Comparison of ENCODE assay signal across 8 cellular contexts in genomic region chr7:79453266-79453557, GRCh38. TPM values are rescaled to one million over a fixed set of nuclear protein-coding genes. Genes with fewer than 3 reads are reported as not detected.
DNase-seq lines count a peak whose midpoint lies in the region; ATAC-seq and TF ChIP-seq lines count a peak whose summit lies in the region.

No MANE protein-coding gene starts in this region.

- ATAC-seq in stimulated activated naive CD8-positive, alpha-beta T cell treated with anti-CD3 and anti-CD28 coated beads, Interleukin-15, amount 100 ng/mL, for 72 hours, result peak; percentile 1
- no peak for ATAC-seq in GM19467 (IDR thresholded peaks at IDR 0.05; ENCODE audit: unreplicated experiment)

- in situ Hi-C loops in astrocyte of the spinal cord (cut with HindIII; ENCODE audit: low sequenced_read_pairs), result no loop called here

- H3K4me1 Mint-ChIP-seq in HFFc6 (ENCODE audit: low read depth), result peaks cover 76% of the 10 kb centered on the region
- H3K4me1 Mint-ChIP-seq in stimulated activated naive CD8-positive, alpha-beta T cell treated with anti-CD3 and anti-CD28 coated beads, Interleukin-15, amount 100 ng/mL, for 72 hours, result peaks cover 31% of the 10 kb centered on the region

- peaks cover 3% of the 10 kb centered on the region for H3K27me3 Mint-ChIP-seq in HFFc6 (ENCODE audit: insufficient read depth)
- H3K27me3 Mint-ChIP-seq in stimulated activated naive CD8-positive, alpha-beta T cell treated with anti-CD3 and anti-CD28 coated beads, Interleukin-15, amount 100 ng/mL, for 72 hours, result peaks cover 58% of the 10 kb centered on the region

- H3K4me3 ChIP-seq in astrocyte of the spinal cord (ENCODE audit: low read depth, low read length), result peak overlapping the region; percentile 72

- DNase-seq in HFFc6 (no peak), astrocyte of the spinal cord (ENCODE audit: low read depth, low spot score) (no peak), kidney tubule cell (ENCODE audit: low spot score) (peak; percentile 5), NCI-H748 treated with DMSO at 0.1 percent for 48 hours (lab: John Stamatoyannopoulos, UW) (no peak), NCI-H2171 treated with DMSO at 0.1 percent for 48 hours (lab: John Stamatoyannopoulos, UW) (no peak)
- DNase-seq in stimulated activated naive CD8-positive, alpha-beta T cell treated with anti-CD3 and anti-CD28 coated beads, Interleukin-15, amount 100 ng/mL, for 72 hours, result no peak
- no peak for DNase-seq in activated CD4-positive, CD25-positive, alpha-beta regulatory T cell treated with anti-CD3 and anti-CD28 coated beads, Interleukin-2, amount 50 U/mL, for 72 hours

- H3K9me3 Mint-ChIP-seq in HFFc6, result no peaks in the 10 kb centered on the region
- no peaks in the 10 kb centered on the region for H3K9me3 Mint-ChIP-seq in stimulated activated naive CD8-positive, alpha-beta T cell treated with anti-CD3 and anti-CD28 coated beads, Interleukin-15, amount 100 ng/mL, for 72 hours

- H3K4me3 Mint-ChIP-seq in HFFc6, result peak overlapping the region; percentile 95
- H3K4me3 Mint-ChIP-seq in stimulated activated naive CD8-positive, alpha-beta T cell treated with anti-CD3 and anti-CD28 coated beads, Interleukin-15, amount 100 ng/mL, for 72 hours, result peak overlapping the region; percentile 84 to 85

- TF ChIP-seq CTCF in HFFc6 (IDR thresholded peaks at IDR 0.05) (no peak), astrocyte of the spinal cord (IDR thresholded peaks at IDR 0.05; ENCODE audit: low read depth, low read length) (no peak)

- H3K36me3 Mint-ChIP-seq in HFFc6 (ENCODE audit: low read depth), result peaks cover 38% of the 10 kb centered on the region

- H3K27ac Mint-ChIP-seq in HFFc6, result peak overlapping the region; percentile 97
- H3K27ac Mint-ChIP-seq in stimulated activated naive CD8-positive, alpha-beta T cell treated with anti-CD3 and anti-CD28 coated beads, Interleukin-15, amount 100 ng/mL, for 72 hours, result peak overlapping the region in 1 of 2 donors; percentile 87

RNA-seq across cellular contexts. Expression of gene MAGI2, which starts 0.3 kb away (rescaled TPM):
- total RNA-seq in HFFc6 (2021; fragmentation: NEBNext Ultra II Directional; extraction: Animal tissue kit (Norgen Biotek cat#: 25700)), result 1 to 10 TPM; 7.1 to 9.8 (median 8.5) TPM
